1 cellular context compared by ENCODE assay signal in the genomic region with DNA sequence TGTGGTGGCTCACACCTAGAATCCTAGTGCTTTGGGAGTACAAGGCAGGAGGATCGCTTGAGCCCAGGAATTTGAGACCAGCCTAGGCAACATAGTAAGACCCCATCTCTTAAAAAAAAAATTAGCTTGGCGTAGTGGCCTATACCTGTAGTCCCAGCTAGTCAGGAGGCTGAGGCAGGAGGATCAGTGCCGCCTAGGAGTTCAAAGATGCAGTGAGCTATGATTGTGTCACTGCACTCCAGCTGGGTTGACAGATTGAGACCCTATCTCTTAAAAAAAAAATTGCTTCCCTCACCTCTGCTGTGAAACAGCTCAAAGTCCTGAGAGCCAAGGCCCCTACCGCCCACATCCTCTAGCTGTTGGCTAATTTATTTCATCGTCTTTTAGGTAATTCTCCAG.
TF ChIP-seq lines count a peak whose summit lies in the region.

No MANE protein-coding gene starts in this region.

TF ChIP-seq in HepG2, 621 proteins besides CTCF, POLR2A, EP300 and RAD21 (continues in another document):
- no peak for TF ChIP-seq CHCHD3 (CRISPR knock-in tag; IDR thresholded peaks at IDR 0.05)
- no peak for TF ChIP-seq NR1H2 (CRISPR knock-in tag; IDR thresholded peaks at IDR 0.05; ENCODE audit: borderline replicate concordance, low read depth)
- no peak for TF ChIP-seq ZNF674 (CRISPR knock-in tag; IDR thresholded peaks at IDR 0.05; ENCODE audit: low read depth)
- no peak for TF ChIP-seq NKX3-1 (CRISPR knock-in tag; IDR thresholded peaks at IDR 0.05)
- TF ChIP-seq ZNF329 (CRISPR knock-in tag; IDR thresholded peaks at IDR 0.05; ENCODE audit: low read depth): no peak
- TF ChIP-seq EEA1 (CRISPR knock-in tag; IDR thresholded peaks at IDR 0.05; ENCODE audit: borderline replicate concordance): no peak
- TF ChIP-seq, protein P1, sequence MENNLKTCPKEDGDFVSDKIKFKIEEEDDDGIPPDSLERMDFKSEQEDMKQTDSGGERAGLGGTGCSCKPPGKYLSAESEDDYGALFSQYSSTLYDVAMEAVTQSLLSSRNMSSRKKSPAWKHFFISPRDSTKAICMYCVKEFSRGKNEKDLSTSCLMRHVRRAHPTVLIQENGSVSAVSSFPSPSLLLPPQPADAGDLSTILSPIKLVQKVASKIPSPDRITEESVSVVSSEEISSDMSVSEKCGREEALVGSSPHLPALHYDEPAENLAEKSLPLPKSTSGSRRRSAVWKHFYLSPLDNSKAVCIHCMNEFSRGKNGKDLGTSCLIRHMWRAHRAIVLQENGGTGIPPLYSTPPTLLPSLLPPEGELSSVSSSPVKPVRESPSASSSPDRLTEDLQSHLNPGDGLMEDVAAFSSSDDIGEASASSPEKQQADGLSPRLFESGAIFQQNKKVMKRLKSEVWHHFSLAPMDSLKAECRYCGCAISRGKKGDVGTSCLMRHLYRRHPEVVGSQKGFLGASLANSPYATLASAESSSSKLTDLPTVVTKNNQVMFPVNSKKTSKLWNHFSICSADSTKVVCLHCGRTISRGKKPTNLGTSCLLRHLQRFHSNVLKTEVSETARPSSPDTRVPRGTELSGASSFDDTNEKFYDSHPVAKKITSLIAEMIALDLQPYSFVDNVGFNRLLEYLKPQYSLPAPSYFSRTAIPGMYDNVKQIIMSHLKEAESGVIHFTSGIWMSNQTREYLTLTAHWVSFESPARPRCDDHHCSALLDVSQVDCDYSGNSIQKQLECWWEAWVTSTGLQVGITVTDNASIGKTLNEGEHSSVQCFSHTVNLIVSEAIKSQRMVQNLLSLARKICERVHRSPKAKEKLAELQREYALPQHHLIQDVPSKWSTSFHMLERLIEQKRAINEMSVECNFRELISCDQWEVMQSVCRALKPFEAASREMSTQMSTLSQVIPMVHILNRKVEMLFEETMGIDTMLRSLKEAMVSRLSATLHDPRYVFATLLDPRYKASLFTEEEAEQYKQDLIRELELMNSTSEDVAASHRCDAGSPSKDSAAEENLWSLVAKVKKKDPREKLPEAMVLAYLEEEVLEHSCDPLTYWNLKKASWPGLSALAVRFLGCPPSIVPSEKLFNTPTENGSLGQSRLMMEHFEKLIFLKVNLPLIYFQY (CRISPR knock-in tag; IDR thresholded peaks at IDR 0.05; ENCODE audit: borderline replicate concordance): no peak
- 0 out of 2 replicates have a peak, but pooled peaks have one; percentile 41 for TF ChIP-seq ZNF205 (CRISPR knock-in tag; IDR thresholded peaks at IDR 0.05)
- no peak for TF ChIP-seq ZNF253 (CRISPR knock-in tag; IDR thresholded peaks at IDR 0.05; ENCODE audit: borderline replicate concordance)
- TF ChIP-seq, protein P2, sequence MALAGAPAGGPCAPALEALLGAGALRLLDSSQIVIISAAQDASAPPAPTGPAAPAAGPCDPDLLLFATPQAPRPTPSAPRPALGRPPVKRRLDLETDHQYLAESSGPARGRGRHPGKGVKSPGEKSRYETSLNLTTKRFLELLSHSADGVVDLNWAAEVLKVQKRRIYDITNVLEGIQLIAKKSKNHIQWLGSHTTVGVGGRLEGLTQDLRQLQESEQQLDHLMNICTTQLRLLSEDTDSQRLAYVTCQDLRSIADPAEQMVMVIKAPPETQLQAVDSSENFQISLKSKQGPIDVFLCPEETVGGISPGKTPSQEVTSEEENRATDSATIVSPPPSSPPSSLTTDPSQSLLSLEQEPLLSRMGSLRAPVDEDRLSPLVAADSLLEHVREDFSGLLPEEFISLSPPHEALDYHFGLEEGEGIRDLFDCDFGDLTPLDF (CRISPR knock-in tag; IDR thresholded peaks at IDR 0.05): no peak
- TF ChIP-seq, protein P3, sequence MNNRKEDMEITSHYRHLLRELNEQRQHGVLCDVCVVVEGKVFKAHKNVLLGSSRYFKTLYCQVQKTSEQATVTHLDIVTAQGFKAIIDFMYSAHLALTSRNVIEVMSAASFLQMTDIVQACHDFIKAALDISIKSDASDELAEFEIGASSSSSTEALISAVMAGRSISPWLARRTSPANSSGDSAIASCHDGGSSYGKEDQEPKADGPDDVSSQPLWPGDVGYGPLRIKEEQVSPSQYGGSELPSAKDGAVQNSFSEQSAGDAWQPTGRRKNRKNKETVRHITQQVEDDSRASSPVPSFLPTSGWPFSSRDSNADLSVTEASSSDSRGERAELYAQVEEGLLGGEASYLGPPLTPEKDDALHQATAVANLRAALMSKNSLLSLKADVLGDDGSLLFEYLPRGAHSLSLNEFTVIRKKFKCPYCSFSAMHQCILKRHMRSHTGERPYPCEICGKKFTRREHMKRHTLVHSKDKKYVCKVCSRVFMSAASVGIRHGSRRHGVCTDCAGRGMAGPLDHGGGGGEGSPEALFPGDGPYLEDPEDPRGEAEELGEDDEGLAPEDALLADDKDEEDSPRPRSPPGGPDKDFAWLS (CRISPR knock-in tag; IDR thresholded peaks at IDR 0.05; ENCODE audit: borderline replicate concordance): no peak
- 0 out of 2 replicates have a peak, but pooled peaks have one; percentile 14 for TF ChIP-seq MED1 (CRISPR knock-in tag; IDR thresholded peaks at IDR 0.05)
- TF ChIP-seq ETV5 (CRISPR knock-in tag; IDR thresholded peaks at IDR 0.05; ENCODE audit: borderline replicate concordance): peak; percentile 31; the same call in 1 of the 2 replicates
- TF ChIP-seq ZNF30 (CRISPR knock-in tag; IDR thresholded peaks at IDR 0.05): no peak
- TF ChIP-seq, protein P4, sequence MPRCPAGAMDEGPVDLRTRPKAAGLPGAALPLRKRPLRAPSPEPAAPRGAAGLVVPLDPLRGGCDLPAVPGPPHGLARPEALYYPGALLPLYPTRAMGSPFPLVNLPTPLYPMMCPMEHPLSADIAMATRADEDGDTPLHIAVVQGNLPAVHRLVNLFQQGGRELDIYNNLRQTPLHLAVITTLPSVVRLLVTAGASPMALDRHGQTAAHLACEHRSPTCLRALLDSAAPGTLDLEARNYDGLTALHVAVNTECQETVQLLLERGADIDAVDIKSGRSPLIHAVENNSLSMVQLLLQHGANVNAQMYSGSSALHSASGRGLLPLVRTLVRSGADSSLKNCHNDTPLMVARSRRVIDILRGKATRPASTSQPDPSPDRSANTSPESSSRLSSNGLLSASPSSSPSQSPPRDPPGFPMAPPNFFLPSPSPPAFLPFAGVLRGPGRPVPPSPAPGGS (CRISPR knock-in tag; IDR thresholded peaks at IDR 0.05): no peak
- TF ChIP-seq ZNF543 (CRISPR knock-in tag; IDR thresholded peaks at IDR 0.05): no peak
- no peak for TF ChIP-seq ZKSCAN1 (IDR thresholded peaks at IDR 0.05; ENCODE audit: low read length)
- no peak for TF ChIP-seq ZNF530 (CRISPR knock-in tag; IDR thresholded peaks at IDR 0.05; ENCODE audit: low read depth)
- no peak for TF ChIP-seq FOXC1 (CRISPR knock-in tag; IDR thresholded peaks at IDR 0.05; ENCODE audit: borderline replicate concordance)
- TF ChIP-seq, protein P5, sequence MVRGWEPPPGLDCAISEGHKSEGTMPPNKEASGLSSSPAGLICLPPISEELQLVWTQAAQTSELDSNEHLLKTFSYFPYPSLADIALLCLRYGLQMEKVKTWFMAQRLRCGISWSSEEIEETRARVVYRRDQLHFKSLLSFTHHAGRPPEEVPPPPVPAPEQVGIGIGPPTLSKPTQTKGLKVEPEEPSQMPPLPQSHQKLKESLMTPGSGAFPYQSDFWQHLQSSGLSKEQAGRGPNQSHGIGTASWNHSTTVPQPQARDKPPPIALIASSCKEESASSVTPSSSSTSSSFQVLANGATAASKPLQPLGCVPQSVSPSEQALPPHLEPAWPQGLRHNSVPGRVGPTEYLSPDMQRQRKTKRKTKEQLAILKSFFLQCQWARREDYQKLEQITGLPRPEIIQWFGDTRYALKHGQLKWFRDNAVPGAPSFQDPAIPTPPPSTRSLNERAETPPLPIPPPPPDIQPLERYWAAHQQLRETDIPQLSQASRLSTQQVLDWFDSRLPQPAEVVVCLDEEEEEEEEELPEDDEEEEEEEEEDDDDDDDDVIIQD (CRISPR knock-in tag; IDR thresholded peaks at IDR 0.05; ENCODE audit: low read depth): no peak
- TF ChIP-seq SRSF1 (optimal IDR thresholded peaks at IDR 0.05; ENCODE audit: low read depth, low read length): no peak
- no peak for TF ChIP-seq JUND (CRISPR knock-in tag; IDR thresholded peaks at IDR 0.05)
- TF ChIP-seq ZNF326 (CRISPR knock-in tag; IDR thresholded peaks at IDR 0.05; ENCODE audit: borderline replicate concordance): no peak
- no peak for TF ChIP-seq ZC3H13 (CRISPR knock-in tag; IDR thresholded peaks at IDR 0.05)
- no peak for TF ChIP-seq IRF2 (CRISPR knock-in tag; IDR thresholded peaks at IDR 0.05)
- TF ChIP-seq, protein P6, sequence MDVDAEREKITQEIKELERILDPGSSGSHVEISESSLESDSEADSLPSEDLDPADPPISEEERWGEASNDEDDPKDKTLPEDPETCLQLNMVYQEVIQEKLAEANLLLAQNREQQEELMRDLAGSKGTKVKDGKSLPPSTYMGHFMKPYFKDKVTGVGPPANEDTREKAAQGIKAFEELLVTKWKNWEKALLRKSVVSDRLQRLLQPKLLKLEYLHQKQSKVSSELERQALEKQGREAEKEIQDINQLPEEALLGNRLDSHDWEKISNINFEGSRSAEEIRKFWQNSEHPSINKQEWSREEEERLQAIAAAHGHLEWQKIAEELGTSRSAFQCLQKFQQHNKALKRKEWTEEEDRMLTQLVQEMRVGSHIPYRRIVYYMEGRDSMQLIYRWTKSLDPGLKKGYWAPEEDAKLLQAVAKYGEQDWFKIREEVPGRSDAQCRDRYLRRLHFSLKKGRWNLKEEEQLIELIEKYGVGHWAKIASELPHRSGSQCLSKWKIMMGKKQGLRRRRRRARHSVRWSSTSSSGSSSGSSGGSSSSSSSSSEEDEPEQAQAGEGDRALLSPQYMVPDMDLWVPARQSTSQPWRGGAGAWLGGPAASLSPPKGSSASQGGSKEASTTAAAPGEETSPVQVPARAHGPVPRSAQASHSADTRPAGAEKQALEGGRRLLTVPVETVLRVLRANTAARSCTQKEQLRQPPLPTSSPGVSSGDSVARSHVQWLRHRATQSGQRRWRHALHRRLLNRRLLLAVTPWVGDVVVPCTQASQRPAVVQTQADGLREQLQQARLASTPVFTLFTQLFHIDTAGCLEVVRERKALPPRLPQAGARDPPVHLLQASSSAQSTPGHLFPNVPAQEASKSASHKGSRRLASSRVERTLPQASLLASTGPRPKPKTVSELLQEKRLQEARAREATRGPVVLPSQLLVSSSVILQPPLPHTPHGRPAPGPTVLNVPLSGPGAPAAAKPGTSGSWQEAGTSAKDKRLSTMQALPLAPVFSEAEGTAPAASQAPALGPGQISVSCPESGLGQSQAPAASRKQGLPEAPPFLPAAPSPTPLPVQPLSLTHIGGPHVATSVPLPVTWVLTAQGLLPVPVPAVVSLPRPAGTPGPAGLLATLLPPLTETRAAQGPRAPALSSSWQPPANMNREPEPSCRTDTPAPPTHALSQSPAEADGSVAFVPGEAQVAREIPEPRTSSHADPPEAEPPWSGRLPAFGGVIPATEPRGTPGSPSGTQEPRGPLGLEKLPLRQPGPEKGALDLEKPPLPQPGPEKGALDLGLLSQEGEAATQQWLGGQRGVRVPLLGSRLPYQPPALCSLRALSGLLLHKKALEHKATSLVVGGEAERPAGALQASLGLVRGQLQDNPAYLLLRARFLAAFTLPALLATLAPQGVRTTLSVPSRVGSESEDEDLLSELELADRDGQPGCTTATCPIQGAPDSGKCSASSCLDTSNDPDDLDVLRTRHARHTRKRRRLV (CRISPR knock-in tag; IDR thresholded peaks at IDR 0.05): no peak
- TF ChIP-seq, protein P7, sequence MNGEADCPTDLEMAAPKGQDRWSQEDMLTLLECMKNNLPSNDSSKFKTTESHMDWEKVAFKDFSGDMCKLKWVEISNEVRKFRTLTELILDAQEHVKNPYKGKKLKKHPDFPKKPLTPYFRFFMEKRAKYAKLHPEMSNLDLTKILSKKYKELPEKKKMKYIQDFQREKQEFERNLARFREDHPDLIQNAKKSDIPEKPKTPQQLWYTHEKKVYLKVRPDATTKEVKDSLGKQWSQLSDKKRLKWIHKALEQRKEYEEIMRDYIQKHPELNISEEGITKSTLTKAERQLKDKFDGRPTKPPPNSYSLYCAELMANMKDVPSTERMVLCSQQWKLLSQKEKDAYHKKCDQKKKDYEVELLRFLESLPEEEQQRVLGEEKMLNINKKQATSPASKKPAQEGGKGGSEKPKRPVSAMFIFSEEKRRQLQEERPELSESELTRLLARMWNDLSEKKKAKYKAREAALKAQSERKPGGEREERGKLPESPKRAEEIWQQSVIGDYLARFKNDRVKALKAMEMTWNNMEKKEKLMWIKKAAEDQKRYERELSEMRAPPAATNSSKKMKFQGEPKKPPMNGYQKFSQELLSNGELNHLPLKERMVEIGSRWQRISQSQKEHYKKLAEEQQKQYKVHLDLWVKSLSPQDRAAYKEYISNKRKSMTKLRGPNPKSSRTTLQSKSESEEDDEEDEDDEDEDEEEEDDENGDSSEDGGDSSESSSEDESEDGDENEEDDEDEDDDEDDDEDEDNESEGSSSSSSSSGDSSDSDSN (CRISPR knock-in tag; IDR thresholded peaks at IDR 0.05): no peak
- no peak for TF ChIP-seq SOX6 (IDR thresholded peaks at IDR 0.05)
- 0 out of 2 replicates have a peak, but pooled peaks have one; percentile 19 for TF ChIP-seq SOX6 (CRISPR knock-in tag; IDR thresholded peaks at IDR 0.05)
- TF ChIP-seq TMF1 (CRISPR knock-in tag; IDR thresholded peaks at IDR 0.05; ENCODE audit: low read depth): no peak
- TF ChIP-seq ZNF839 (CRISPR knock-in tag; IDR thresholded peaks at IDR 0.05; ENCODE audit: borderline replicate concordance): no peak
- TF ChIP-seq ZNF430 (CRISPR knock-in tag; IDR thresholded peaks at IDR 0.05): no peak
- TF ChIP-seq, protein P8, sequence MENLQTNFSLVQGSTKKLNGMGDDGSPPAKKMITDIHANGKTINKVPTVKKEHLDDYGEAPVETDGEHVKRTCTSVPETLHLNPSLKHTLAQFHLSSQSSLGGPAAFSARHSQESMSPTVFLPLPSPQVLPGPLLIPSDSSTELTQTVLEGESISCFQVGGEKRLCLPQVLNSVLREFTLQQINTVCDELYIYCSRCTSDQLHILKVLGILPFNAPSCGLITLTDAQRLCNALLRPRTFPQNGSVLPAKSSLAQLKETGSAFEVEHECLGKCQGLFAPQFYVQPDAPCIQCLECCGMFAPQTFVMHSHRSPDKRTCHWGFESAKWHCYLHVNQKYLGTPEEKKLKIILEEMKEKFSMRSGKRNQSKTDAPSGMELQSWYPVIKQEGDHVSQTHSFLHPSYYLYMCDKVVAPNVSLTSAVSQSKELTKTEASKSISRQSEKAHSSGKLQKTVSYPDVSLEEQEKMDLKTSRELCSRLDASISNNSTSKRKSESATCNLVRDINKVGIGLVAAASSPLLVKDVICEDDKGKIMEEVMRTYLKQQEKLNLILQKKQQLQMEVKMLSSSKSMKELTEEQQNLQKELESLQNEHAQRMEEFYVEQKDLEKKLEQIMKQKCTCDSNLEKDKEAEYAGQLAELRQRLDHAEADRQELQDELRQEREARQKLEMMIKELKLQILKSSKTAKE (CRISPR knock-in tag; IDR thresholded peaks at IDR 0.05; ENCODE audit: borderline replicate concordance): no peak
- no peak for TF ChIP-seq EHMT2 (IDR thresholded peaks at IDR 0.05; ENCODE audit: borderline replicate concordance, low read depth, low read length)
- TF ChIP-seq ZNF24 (IDR thresholded peaks at IDR 0.05): no peak
- TF ChIP-seq ZNF747 (CRISPR knock-in tag; IDR thresholded peaks at IDR 0.05; ENCODE audit: borderline replicate concordance): no peak
- TF ChIP-seq TBX2 (CRISPR knock-in tag; IDR thresholded peaks at IDR 0.05; ENCODE audit: borderline replicate concordance): no peak
- no peak for TF ChIP-seq ZNF264 (CRISPR knock-in tag; IDR thresholded peaks at IDR 0.05)
- no peak for TF ChIP-seq TGIF2 (CRISPR knock-in tag; IDR thresholded peaks at IDR 0.05)
